Comparison of ENCODE assay signal across 11 cellular contexts in genomic region chr5:40484495-40484894, GRCh38.
A peak's percentile ranks its signal among the peaks of the same experiment; 100 is the strongest.
DNase-seq lines count a peak whose midpoint lies in the region; ATAC-seq and TF ChIP-seq lines count a peak whose summit lies in the region.
"Had no signal": no experiment of that assay in that cellular context is flagged by ENCODE, and none has a peak within 500 bp of the region (broad histone marks: within the 10 kb centered on the region; RNA-seq: fewer than 3 reads in every experiment).

No MANE protein-coding gene starts in this region.

- peaks cover 12 to 16% of the 10 kb centered on the region in 2 donors for H3K4me1 ChIP-seq in naive thymus-derived CD4-positive, alpha-beta T cell (ENCODE audit: control insufficient read depth in 2 of 2, insufficient read depth in 2 of 2, low read length in 2 of 2)
- no peaks in the 10 kb centered on the region for H3K4me1 ChIP-seq in lower lobe of right lung

- no peak overlapping the region for H3K27ac ChIP-seq in naive thymus-derived CD4-positive, alpha-beta T cell (ENCODE audit: low read depth, low read length)
- H3K27ac ChIP-seq in lower lobe of right lung = no peak overlapping the region
- H3K27ac ChIP-seq: RWPE1 had no signal

- no peaks in the 10 kb centered on the region for H3K36me3 ChIP-seq in naive thymus-derived CD4-positive, alpha-beta T cell (ENCODE audit: control insufficient read depth in 2 of 3, insufficient read depth in 3 of 3, low read length in 3 of 3)
- H3K36me3 ChIP-seq in lower lobe of right lung = no peaks in the 10 kb centered on the region

- peaks cover 84% of the 10 kb centered on the region for H3K4me1 Mint-ChIP-seq in activated CD4-positive, alpha-beta T cell treated with anti-CD3 and anti-CD28 coated beads for 36 hours
- H3K4me1 Mint-ChIP-seq in naive thymus-derived CD4-positive, alpha-beta T cell = peaks cover 8 to 65% (median 23%) of the 10 kb centered on the region in 7 donors
- peaks cover 67% of the 10 kb centered on the region for H3K4me1 Mint-ChIP-seq in HFFc6 (ENCODE audit: low read depth)

- H3K4me3 ChIP-seq in naive thymus-derived CD4-positive, alpha-beta T cell (ENCODE audit: low read length) = no peak overlapping the region
- H3K4me3 ChIP-seq in lower lobe of right lung = no peak overlapping the region

- no peak for DNase-seq in activated CD4-positive, alpha-beta T cell treated with anti-CD3 and anti-CD28 coated beads for 36 hours
- no peak for DNase-seq in activated CD4-positive, alpha-beta T cell treated with anti-CD3 and anti-CD28 coated beads, Interleukin-2, amount 50 U/mL, for 1 hour
- no peak for DNase-seq in naive thymus-derived CD4-positive, alpha-beta T cell
- DNase-seq in HFFc6 = no peak
- no peak for DNase-seq in lower lobe of right lung
- no peak for DNase-seq in inferior parietal cortex (ENCODE audit: extremely low spot score)
- DNase-seq: KG1, posterior cingulate gyrus had no signal

- peak overlapping the region; percentile 91 for H3K27ac Mint-ChIP-seq in activated CD4-positive, alpha-beta T cell treated with anti-CD3 and anti-CD28 coated beads for 36 hours
- peak overlapping the region in 4 of 9 donors; percentile 2 to 19 (median 6) for H3K27ac Mint-ChIP-seq in naive thymus-derived CD4-positive, alpha-beta T cell
- H3K27ac Mint-ChIP-seq in HFFc6 = no peak overlapping the region

- CTCF ChIA-PET in activated CD4-positive, alpha-beta T cell treated with anti-CD3 and anti-CD28 coated beads for 36 hours (lab: Charles Lee) = interaction anchor here (0.7 to 0.9 kb wide), 2 partner anchors 8 to 74 kb away, joined by 4 read pairs; no protein-coding TSS in a partner anchor
- CTCF ChIA-PET in naive thymus-derived CD4-positive, alpha-beta T cell (lab: Charles Lee) = interaction anchor here (0.8 kb wide), 1 partner anchor 131 kb away, joined by 3 read pairs; no protein-coding TSS in a partner anchor

- H3K9me3 ChIP-seq in naive thymus-derived CD4-positive, alpha-beta T cell (ENCODE audit: control insufficient read depth in 2 of 3, low read length in 3 of 3) = no peaks in the 10 kb centered on the region
- no peaks in the 10 kb centered on the region for H3K9me3 ChIP-seq in lower lobe of right lung

- peak overlapping the region; percentile 12 for H3K4me3 Mint-ChIP-seq in activated CD4-positive, alpha-beta T cell treated with anti-CD3 and anti-CD28 coated beads for 36 hours
- no peak overlapping the region for H3K4me3 Mint-ChIP-seq in naive thymus-derived CD4-positive, alpha-beta T cell
- H3K4me3 Mint-ChIP-seq in HFFc6 = no peak overlapping the region

- intact Hi-C loops in activated CD4-positive, alpha-beta T cell treated with anti-CD3 and anti-CD28 coated beads for 36 hours (cut with DNase I, micrococcal nuclease) = loop anchor here in 1 of 2 experiments (10.0 kb wide), 1 partner anchor 350 kb away; the partner anchor contains the start of gene RPL37
- intact Hi-C loops in naive thymus-derived CD4-positive, alpha-beta T cell (cut with micrococcal nuclease) = loop anchor here (10.0 kb wide), 2 partner anchors 60 to 270 kb away; partner anchors contain the start of gene TTC33 (in 1 of the 2)
- intact Hi-C loops in lower lobe of right lung (cut with DNase I) = no loop called here

- TF ChIP-seq CTCF in HFFc6 (IDR thresholded peaks at IDR 0.05) (no peak), lower lobe of right lung (IDR thresholded peaks at IDR 0.05) (no peak)

- H3K27me3 ChIP-seq in naive thymus-derived CD4-positive, alpha-beta T cell (ENCODE audit: control insufficient read depth in 2 of 2, insufficient read depth in 2 of 2, low read length in 2 of 2) = no peaks in the 10 kb centered on the region
- H3K27me3 ChIP-seq in lower lobe of right lung (ENCODE audit: low read depth) = no peaks in the 10 kb centered on the region

- POLR2A ChIA-PET in activated CD4-positive, alpha-beta T cell treated with anti-CD3 and anti-CD28 coated beads for 36 hours (lab: Charles Lee) = no interaction called here
- POLR2A ChIA-PET in naive thymus-derived CD4-positive, alpha-beta T cell (lab: Charles Lee) = interaction anchor here (1.5 kb wide), 1 partner anchor 191 kb away, joined by 3 read pairs; no protein-coding TSS in a partner anchor

- peaks cover 2% of the 10 kb centered on the region for H3K36me3 Mint-ChIP-seq in activated CD4-positive, alpha-beta T cell treated with anti-CD3 and anti-CD28 coated beads for 36 hours (ENCODE audit: low read depth)
- peaks cover 0 to 6% (median 0%) of the 10 kb centered on the region in 5 donors for H3K36me3 Mint-ChIP-seq in naive thymus-derived CD4-positive, alpha-beta T cell
- no peaks in the 10 kb centered on the region for H3K36me3 Mint-ChIP-seq in HFFc6 (ENCODE audit: low read depth)

- H3K9me3 Mint-ChIP-seq in activated CD4-positive, alpha-beta T cell treated with anti-CD3 and anti-CD28 coated beads for 36 hours (ENCODE audit: low read depth) = no peaks in the 10 kb centered on the region
- H3K9me3 Mint-ChIP-seq in naive thymus-derived CD4-positive, alpha-beta T cell = peaks cover 0 to 5% (median 0%) of the 10 kb centered on the region in 11 donors
- H3K9me3 Mint-ChIP-seq in HFFc6 = no peaks in the 10 kb centered on the region

- peak; percentile 27 for ATAC-seq in activated CD4-positive, alpha-beta T cell treated with anti-CD3 and anti-CD28 coated beads for 36 hours
- ATAC-seq in GM21825 (IDR thresholded peaks at IDR 0.05; ENCODE audit: unreplicated experiment) (peak; percentile 47), HG03558 (IDR thresholded peaks at IDR 0.05; ENCODE audit: extremely low read depth, unreplicated experiment) (peak; percentile 32), lower lobe of right lung (no peak)
- peak; percentile 31 for ATAC-seq in naive thymus-derived CD4-positive, alpha-beta T cell

- no peaks in the 10 kb centered on the region for H3K27me3 Mint-ChIP-seq in activated CD4-positive, alpha-beta T cell treated with anti-CD3 and anti-CD28 coated beads for 36 hours
- H3K27me3 Mint-ChIP-seq in naive thymus-derived CD4-positive, alpha-beta T cell = no peaks in the 10 kb centered on the region
- H3K27me3 Mint-ChIP-seq in HFFc6 (ENCODE audit: insufficient read depth) = no peaks in the 10 kb centered on the region

Comparison
In these comparisons a context has a peak if more than half of its experiments do, and no peak if none do; other contexts are left out.
1. ATAC-seq: peak in activated CD4-positive, alpha-beta T cell treated with anti-CD3 and anti-CD28 coated beads for 36 hours (single experiment), GM21825 (single experiment), HG03558 (single experiment) and naive thymus-derived CD4-positive, alpha-beta T cell (single experiment); none in lower lobe of right lung (0 of 2).